ENCODE assay signal across 33 cellular contexts in the genomic region with DNA sequence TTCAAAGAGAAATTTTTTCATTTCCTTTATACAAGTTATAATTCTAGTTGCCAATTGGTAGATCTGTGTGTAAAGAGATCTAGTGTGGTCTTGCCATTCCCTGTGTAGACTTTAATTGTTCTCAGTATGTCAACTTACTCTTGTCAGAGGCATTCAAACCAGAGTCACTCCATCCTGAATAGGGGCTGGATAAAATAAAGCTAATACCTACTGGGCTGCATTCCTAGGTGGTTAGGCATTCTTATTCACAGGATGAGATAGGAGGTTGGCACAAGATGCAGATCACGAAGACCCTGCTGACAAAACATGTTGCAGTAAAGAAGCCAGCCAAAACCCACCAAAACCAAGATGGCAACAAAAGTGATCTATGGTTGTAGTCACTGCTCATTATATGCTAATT.
"Had no signal": no experiment of that assay in that cellular context is flagged by ENCODE, and none has a peak within 500 bp of the region (broad histone marks: within the 10 kb centered on the region; RNA-seq: fewer than 3 reads in every experiment).

No MANE protein-coding gene starts in this region.

- H3K27ac Mint-ChIP-seq: activated CD4-positive, alpha-beta memory T cell treated with anti-CD3 and anti-CD28 coated beads, Interleukin-2, amount 10 ng/mL, durations not matched to agents 7 days and 5 days; activated CD4-positive, alpha-beta T cell treated with anti-CD3 and anti-CD28 coated beads, Interleukin-2, amount 10 ng/mL, durations not matched to agents 7 days and 5 days; activated naive CD8-positive, alpha-beta T cell treated with anti-CD3 and anti-CD28 coated beads, Interleukin-2, amount 50 U/mL, for 24 hours; activated T-cell treated with anti-CD3 and anti-CD28 coated beads, Interleukin-2, amount 50 U/mL, for 24 hours; naive B cell; T-cell; T-helper 2 cell treated with Interferon-gamma antibody and Interleukin-4, amounts not matched to agents 5 μg/mL and 100 μg/mL, for 36 hours had no signal

- H3K4me3 ChIP-seq: breast epithelium, gastrocnemius medialis, left ventricle myocardium inferior, lung, pancreas, prostate gland, skin epidermis, testis, transverse colon had no signal

- H3K36me3 Mint-ChIP-seq: naive B cell, T-cell had no signal

- H3K9me3 ChIP-seq: breast epithelium, gastrocnemius medialis, pancreas, prostate gland, testis, transverse colon had no signal

- H3K27me3 ChIP-seq: breast epithelium, gastrocnemius medialis, pancreas, testis, transverse colon had no signal

- H3K27ac ChIP-seq: breast epithelium, gastrocnemius medialis, left ventricle myocardium inferior, pancreas, prostate gland, skin epidermis, testis, transverse colon, VCaP had no signal

- ATAC-seq: activated CD4-positive, CD25-positive, alpha-beta regulatory T cell treated with anti-CD3 and anti-CD28 coated beads, Interleukin-2, amount 50 U/mL, for 24 hours; activated naive CD8-positive, alpha-beta T cell treated with anti-CD3 and anti-CD28 coated beads, Interleukin-2, amount 50 U/mL, for 24 hours; gastrocnemius medialis; pancreas; sciatic nerve; stimulated activated naive CD8-positive, alpha-beta T cell treated with anti-CD3 and anti-CD28 coated beads, Interleukin-15, Interleukin-2, amounts not matched to agents 100 U/mL and 50 U/mL, for 24 hours; T-cell had no signal

- H3K9me3 Mint-ChIP-seq: activated CD4-positive, alpha-beta memory T cell treated with anti-CD3 and anti-CD28 coated beads, Interleukin-2, amount 10 ng/mL, durations not matched to agents 7 days and 5 days; activated CD4-positive, alpha-beta T cell treated with anti-CD3 and anti-CD28 coated beads, Interleukin-2, amount 10 ng/mL, durations not matched to agents 7 days and 5 days; activated naive CD8-positive, alpha-beta T cell treated with anti-CD3 and anti-CD28 coated beads, Interleukin-2, amount 50 U/mL, for 24 hours; activated T-cell treated with anti-CD3 and anti-CD28 coated beads, Interleukin-2, amount 50 U/mL, for 24 hours; neural crest cell; T-helper 2 cell treated with Interferon-gamma antibody and Interleukin-4, amounts not matched to agents 5 μg/mL and 100 μg/mL, for 36 hours had no signal

- H3K4me1 Mint-ChIP-seq: activated CD4-positive, alpha-beta memory T cell treated with anti-CD3 and anti-CD28 coated beads, Interleukin-2, amount 10 ng/mL, durations not matched to agents 7 days and 5 days; activated CD4-positive, alpha-beta T cell treated with anti-CD3 and anti-CD28 coated beads, Interleukin-2, amount 10 ng/mL, durations not matched to agents 7 days and 5 days; activated naive CD8-positive, alpha-beta T cell treated with anti-CD3 and anti-CD28 coated beads, Interleukin-2, amount 50 U/mL, for 24 hours; central memory CD8-positive, alpha-beta T cell; naive B cell; T-cell had no signal

- DNase-seq: activated CD4-positive, alpha-beta memory T cell treated with anti-CD3 and anti-CD28 coated beads, Interleukin-2, amount 10 ng/mL, durations not matched to agents 7 days and 5 days; activated CD4-positive, alpha-beta T cell treated with anti-CD3 and anti-CD28 coated beads, Interleukin-2, amount 10 ng/mL, durations not matched to agents 7 days and 5 days; activated CD8-positive, alpha-beta memory T cell treated with anti-CD3 and anti-CD28 coated beads, Interleukin-2, amount 50 U/mL, for 48 hours; activated gamma-delta T cell treated with Interleukin-2 at 50 U/mL for 16 hours; activated naive CD4-positive, alpha-beta T cell treated with anti-CD3 and anti-CD28 coated beads, Interleukin-2, amount 50 U/mL, for 16 hours; activated naive CD8-positive, alpha-beta T cell treated with anti-CD3 and anti-CD28 coated beads, Interleukin-2, amount 50 U/mL, for 24 hours; activated T-cell treated with anti-CD3 and anti-CD28 coated beads, Interleukin-2, amount 50 U/mL, for 24 hours; amygdala; dermis blood vessel endothelial cell; effector CD8-positive, alpha-beta T cell; gastrocnemius medialis; hypothalamus; left ventricle myocardium inferior; naive B cell; nucleus accumbens; pancreas; retina; stimulated activated CD4-positive, alpha-beta T cell treated with anti-CD3 and anti-CD28 coated beads, Interleukin-12 subunit alpha, Interleukin-12 subunit beta, amount 100 ng/mL, for 4 hours; stimulated activated CD4-positive, alpha-beta T cell treated with anti-CD3 and anti-CD28 coated beads, Interleukin-4, amount 100 ng/mL, for 1 hour; stimulated activated naive CD8-positive, alpha-beta T cell treated with anti-CD3 and anti-CD28 coated beads, Interleukin-15, Interleukin-2, amounts not matched to agents 100 U/mL and 50 U/mL, for 24 hours; T-cell; testis; transverse colon had no signal

- H3K4me3 Mint-ChIP-seq: activated CD4-positive, alpha-beta memory T cell treated with anti-CD3 and anti-CD28 coated beads, Interleukin-2, amount 10 ng/mL, durations not matched to agents 7 days and 5 days; activated CD4-positive, alpha-beta T cell treated with anti-CD3 and anti-CD28 coated beads, Interleukin-2, amount 10 ng/mL, durations not matched to agents 7 days and 5 days; activated naive CD8-positive, alpha-beta T cell treated with anti-CD3 and anti-CD28 coated beads, Interleukin-2, amount 50 U/mL, for 24 hours; activated T-cell treated with anti-CD3 and anti-CD28 coated beads, Interleukin-2, amount 50 U/mL, for 24 hours; central memory CD8-positive, alpha-beta T cell; naive B cell; neural crest cell; T-cell; T-helper 2 cell treated with Interferon-gamma antibody and Interleukin-4, amounts not matched to agents 5 μg/mL and 100 μg/mL, for 36 hours had no signal

- H3K4me1 ChIP-seq: breast epithelium, pancreas, prostate gland, testis, transverse colon had no signal

- H3K36me3 ChIP-seq: breast epithelium, gastrocnemius medialis, left ventricle myocardium inferior, pancreas, prostate gland, transverse colon had no signal

- H3K27me3 Mint-ChIP-seq: activated CD4-positive, alpha-beta memory T cell treated with anti-CD3 and anti-CD28 coated beads, Interleukin-2, amount 10 ng/mL, durations not matched to agents 7 days and 5 days; activated CD4-positive, alpha-beta T cell treated with anti-CD3 and anti-CD28 coated beads, Interleukin-2, amount 10 ng/mL, durations not matched to agents 7 days and 5 days; activated naive CD8-positive, alpha-beta T cell treated with anti-CD3 and anti-CD28 coated beads, Interleukin-2, amount 50 U/mL, for 24 hours; activated T-cell treated with anti-CD3 and anti-CD28 coated beads, Interleukin-2, amount 50 U/mL, for 24 hours; central memory CD8-positive, alpha-beta T cell; naive B cell; T-cell had no signal
